In genomic region chr3:124837730-124838186, GRCh38 we compare ENCODE assay signal across 9 cellular contexts.
DNase-seq lines count a peak whose midpoint lies in the region; ATAC-seq and TF ChIP-seq lines count a peak whose summit lies in the region.
"Had no signal": no experiment of that assay in that cellular context is flagged by ENCODE, and none has a peak within 500 bp of the region (broad histone marks: within the 10 kb centered on the region; RNA-seq: fewer than 3 reads in every experiment).

No MANE protein-coding gene starts in this region.

- H3K4me3 ChIP-seq in HUES6 (ENCODE audit: low read depth, low read length) = no peak overlapping the region
- no peak overlapping the region for H3K4me3 ChIP-seq in cardiac fibroblast (replicated peaks in 1 of 2; ENCODE audit: low read depth in 2 of 2, low read length in 2 of 2)
- peak overlapping the region in 1 of 2 donors; percentile 35 for H3K4me3 ChIP-seq in stomach smooth muscle (ENCODE audit: low read length in 2 of 2)

- H3K4me1 ChIP-seq in HUES6 (ENCODE audit: control insufficient read depth, insufficient read depth, low read length) (peaks cover 35% of the 10 kb centered on the region), stomach smooth muscle (ENCODE audit: control insufficient read depth, insufficient read depth, low read length) (peaks cover 32% of the 10 kb centered on the region)

- H3K9me3 ChIP-seq in HUES6 (ENCODE audit: control insufficient read depth, insufficient read depth, low read depth, low read length) = no peaks in the 10 kb centered on the region
- H3K9me3 ChIP-seq in stomach smooth muscle (ENCODE audit: control insufficient read depth in 2 of 2, low read length in 2 of 2) = no peaks in the 10 kb centered on the region

- H3K27ac ChIP-seq in HUES6 (ENCODE audit: low read depth, low read length) = no peak overlapping the region
- H3K27ac ChIP-seq in stomach smooth muscle (ENCODE audit: low read length) = peak overlapping the region; percentile 19

- TF ChIP-seq CTCF in cardiac fibroblast (IDR thresholded peaks at IDR 0.05; ENCODE audit: low read depth, low read length) = no peak

- DNase-seq in cardiac fibroblast (ENCODE audit: low read depth in 2 of 2) = peak; percentile 75 to 79
- peak; percentile 69 for DNase-seq in kidney tubule cell (ENCODE audit: low spot score)
- no peak for DNase-seq in NK-92 treated with Interleukin-12 subunit alpha and Interleukin-12 subunit beta, amount 100 ng/mL, for 24 hours (lab: John Stamatoyannopoulos, UW)
- DNase-seq in activated CD4-positive, CD25-positive, alpha-beta regulatory T cell treated with anti-CD3 and anti-CD28 coated beads, Interleukin-2, amount 50 U/mL, for 72 hours = no peak
- no peak for DNase-seq in central memory CD4-positive, alpha-beta T cell
- DNase-seq: NCI-H1436 had no signal

- H3K9ac ChIP-seq in HUES6 (ENCODE audit: low read length) (peak overlapping the region; percentile 3), stomach smooth muscle (ENCODE audit: low read length in 2 of 2) (no peak overlapping the region)

- H3K27me3 ChIP-seq in HUES6 (ENCODE audit: control insufficient read depth, insufficient read depth, low read length) (no peaks in the 10 kb centered on the region), stomach smooth muscle (ENCODE audit: control insufficient read depth in 1 of 2, insufficient read depth in 2 of 2, low read length in 2 of 2) (no peaks in the 10 kb centered on the region)

- ATAC-seq in GM21619 (IDR thresholded peaks at IDR 0.05; ENCODE audit: unreplicated experiment) = no peak

- H3K36me3 ChIP-seq in HUES6 (ENCODE audit: control insufficient read depth, insufficient read depth, low read length) (peaks cover 64% of the 10 kb centered on the region), stomach smooth muscle (ENCODE audit: control insufficient read depth in 2 of 2, insufficient read depth in 2 of 2, low read length in 2 of 2) (peaks cover 6 to 9% of the 10 kb centered on the region in 2 donors)

Comparison
In these comparisons a context has a peak if more than half of its experiments do, and no peak if none do; other contexts are left out.
1. DNase-seq: peak in cardiac fibroblast (2 of 2) and kidney tubule cell (single experiment); none in NK-92 treated with Interleukin-12 subunit alpha and Interleukin-12 subunit beta, amount 100 ng/mL, for 24 hours (single experiment), activated CD4-positive, CD25-positive, alpha-beta regulatory T cell treated with anti-CD3 and anti-CD28 coated beads, Interleukin-2, amount 50 U/mL, for 72 hours (single experiment) and central memory CD4-positive, alpha-beta T cell (single experiment).